2 cellular contexts compared by ENCODE assay signal in the genomic region with DNA sequence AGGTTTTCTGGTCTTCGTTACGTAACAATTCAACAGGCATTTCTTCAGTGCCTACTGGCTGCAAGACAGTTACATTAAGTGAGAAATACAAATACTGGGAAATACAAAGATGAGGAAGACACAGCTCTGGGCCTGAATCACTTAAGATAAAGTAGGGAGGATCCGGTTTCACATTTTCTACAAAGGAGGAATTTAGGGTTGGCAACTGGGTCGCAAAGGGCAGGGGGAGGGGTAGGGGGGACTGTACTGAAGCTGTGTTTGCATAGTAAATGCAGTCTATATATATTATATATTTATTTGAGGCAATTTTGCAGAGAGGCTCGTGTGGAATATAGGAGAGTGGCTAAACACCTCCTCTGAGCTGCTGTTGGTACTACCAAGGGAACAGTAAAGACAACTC.
TF ChIP-seq lines count a peak whose summit lies in the region.

No MANE protein-coding gene starts in this region.

TF ChIP-seq in SK-N-SH, 30 proteins besides CTCF, POLR2A, EP300 and RAD21 (continued from another document):
- TF ChIP-seq, protein P1, sequence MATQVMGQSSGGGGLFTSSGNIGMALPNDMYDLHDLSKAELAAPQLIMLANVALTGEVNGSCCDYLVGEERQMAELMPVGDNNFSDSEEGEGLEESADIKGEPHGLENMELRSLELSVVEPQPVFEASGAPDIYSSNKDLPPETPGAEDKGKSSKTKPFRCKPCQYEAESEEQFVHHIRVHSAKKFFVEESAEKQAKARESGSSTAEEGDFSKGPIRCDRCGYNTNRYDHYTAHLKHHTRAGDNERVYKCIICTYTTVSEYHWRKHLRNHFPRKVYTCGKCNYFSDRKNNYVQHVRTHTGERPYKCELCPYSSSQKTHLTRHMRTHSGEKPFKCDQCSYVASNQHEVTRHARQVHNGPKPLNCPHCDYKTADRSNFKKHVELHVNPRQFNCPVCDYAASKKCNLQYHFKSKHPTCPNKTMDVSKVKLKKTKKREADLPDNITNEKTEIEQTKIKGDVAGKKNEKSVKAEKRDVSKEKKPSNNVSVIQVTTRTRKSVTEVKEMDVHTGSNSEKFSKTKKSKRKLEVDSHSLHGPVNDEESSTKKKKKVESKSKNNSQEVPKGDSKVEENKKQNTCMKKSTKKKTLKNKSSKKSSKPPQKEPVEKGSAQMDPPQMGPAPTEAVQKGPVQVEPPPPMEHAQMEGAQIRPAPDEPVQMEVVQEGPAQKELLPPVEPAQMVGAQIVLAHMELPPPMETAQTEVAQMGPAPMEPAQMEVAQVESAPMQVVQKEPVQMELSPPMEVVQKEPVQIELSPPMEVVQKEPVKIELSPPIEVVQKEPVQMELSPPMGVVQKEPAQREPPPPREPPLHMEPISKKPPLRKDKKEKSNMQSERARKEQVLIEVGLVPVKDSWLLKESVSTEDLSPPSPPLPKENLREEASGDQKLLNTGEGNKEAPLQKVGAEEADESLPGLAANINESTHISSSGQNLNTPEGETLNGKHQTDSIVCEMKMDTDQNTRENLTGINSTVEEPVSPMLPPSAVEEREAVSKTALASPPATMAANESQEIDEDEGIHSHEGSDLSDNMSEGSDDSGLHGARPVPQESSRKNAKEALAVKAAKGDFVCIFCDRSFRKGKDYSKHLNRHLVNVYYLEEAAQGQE (IDR thresholded peaks at IDR 0.05; ENCODE audit: low read depth, low read length) = no peak
- no peak for TF ChIP-seq MEF2A (IDR thresholded peaks at IDR 0.05; ENCODE audit: borderline replicate concordance, low read depth)
- no peak for TF ChIP-seq NRF1 (IDR thresholded peaks at IDR 0.05; ENCODE audit: low read depth, low read length)
- no peak for TF ChIP-seq RCOR1 (IDR thresholded peaks at IDR 0.05; ENCODE audit: low read length)
- no peak for TF ChIP-seq JUND (IDR thresholded peaks at IDR 0.05)
- TF ChIP-seq POLR2AphosphoS5 (IDR thresholded peaks at IDR 0.05; ENCODE audit: low read depth, low read length) = no peak
- no peak for TF ChIP-seq GATA2 (CRISPR knock-in tag; IDR thresholded peaks at IDR 0.05)
- TF ChIP-seq MXI1 (IDR thresholded peaks at IDR 0.05; ENCODE audit: low read depth, low read length) = no peak

TF ChIP-seq in SK-N-SH treated with all-trans-retinoic acid at 6 μM for 48 hours, 23 proteins besides CTCF, POLR2A, EP300 and RAD21 (continued from another document):
- TF ChIP-seq, protein P2, sequence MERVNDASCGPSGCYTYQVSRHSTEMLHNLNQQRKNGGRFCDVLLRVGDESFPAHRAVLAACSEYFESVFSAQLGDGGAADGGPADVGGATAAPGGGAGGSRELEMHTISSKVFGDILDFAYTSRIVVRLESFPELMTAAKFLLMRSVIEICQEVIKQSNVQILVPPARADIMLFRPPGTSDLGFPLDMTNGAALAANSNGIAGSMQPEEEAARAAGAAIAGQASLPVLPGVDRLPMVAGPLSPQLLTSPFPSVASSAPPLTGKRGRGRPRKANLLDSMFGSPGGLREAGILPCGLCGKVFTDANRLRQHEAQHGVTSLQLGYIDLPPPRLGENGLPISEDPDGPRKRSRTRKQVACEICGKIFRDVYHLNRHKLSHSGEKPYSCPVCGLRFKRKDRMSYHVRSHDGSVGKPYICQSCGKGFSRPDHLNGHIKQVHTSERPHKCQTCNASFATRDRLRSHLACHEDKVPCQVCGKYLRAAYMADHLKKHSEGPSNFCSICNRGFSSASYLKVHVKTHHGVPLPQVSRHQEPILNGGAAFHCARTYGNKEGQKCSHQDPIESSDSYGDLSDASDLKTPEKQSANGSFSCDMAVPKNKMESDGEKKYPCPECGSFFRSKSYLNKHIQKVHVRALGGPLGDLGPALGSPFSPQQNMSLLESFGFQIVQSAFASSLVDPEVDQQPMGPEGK (CRISPR knock-in tag; IDR thresholded peaks at IDR 0.05; ENCODE audit: borderline replicate concordance) = no peak
- TF ChIP-seq OSR1 (CRISPR knock-in tag; IDR thresholded peaks at IDR 0.05) = no peak
- TF ChIP-seq, protein P3, sequence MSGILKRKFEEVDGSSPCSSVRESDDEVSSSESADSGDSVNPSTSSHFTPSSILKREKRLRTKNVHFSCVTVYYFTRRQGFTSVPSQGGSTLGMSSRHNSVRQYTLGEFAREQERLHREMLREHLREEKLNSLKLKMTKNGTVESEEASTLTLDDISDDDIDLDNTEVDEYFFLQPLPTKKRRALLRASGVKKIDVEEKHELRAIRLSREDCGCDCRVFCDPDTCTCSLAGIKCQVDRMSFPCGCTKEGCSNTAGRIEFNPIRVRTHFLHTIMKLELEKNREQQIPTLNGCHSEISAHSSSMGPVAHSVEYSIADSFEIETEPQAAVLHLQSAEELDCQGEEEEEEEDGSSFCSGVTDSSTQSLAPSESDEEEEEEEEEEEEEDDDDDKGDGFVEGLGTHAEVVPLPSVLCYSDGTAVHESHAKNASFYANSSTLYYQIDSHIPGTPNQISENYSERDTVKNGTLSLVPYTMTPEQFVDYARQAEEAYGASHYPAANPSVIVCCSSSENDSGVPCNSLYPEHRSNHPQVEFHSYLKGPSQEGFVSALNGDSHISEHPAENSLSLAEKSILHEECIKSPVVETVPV (CRISPR knock-in tag; IDR thresholded peaks at IDR 0.05) = no peak
- TF ChIP-seq ISL1 (CRISPR knock-in tag; IDR thresholded peaks at IDR 0.05) = no peak
- no peak for TF ChIP-seq ZNF70 (CRISPR knock-in tag; IDR thresholded peaks at IDR 0.05)
- TF ChIP-seq ZNF8 (CRISPR knock-in tag; IDR thresholded peaks at IDR 0.05) = no peak
- no peak for TF ChIP-seq RARB (CRISPR knock-in tag; IDR thresholded peaks at IDR 0.05)
- no peak for TF ChIP-seq TSHZ2 (CRISPR knock-in tag; IDR thresholded peaks at IDR 0.05)
